Comparison of ENCODE assay signal across 13 cellular contexts in the genomic region with DNA sequence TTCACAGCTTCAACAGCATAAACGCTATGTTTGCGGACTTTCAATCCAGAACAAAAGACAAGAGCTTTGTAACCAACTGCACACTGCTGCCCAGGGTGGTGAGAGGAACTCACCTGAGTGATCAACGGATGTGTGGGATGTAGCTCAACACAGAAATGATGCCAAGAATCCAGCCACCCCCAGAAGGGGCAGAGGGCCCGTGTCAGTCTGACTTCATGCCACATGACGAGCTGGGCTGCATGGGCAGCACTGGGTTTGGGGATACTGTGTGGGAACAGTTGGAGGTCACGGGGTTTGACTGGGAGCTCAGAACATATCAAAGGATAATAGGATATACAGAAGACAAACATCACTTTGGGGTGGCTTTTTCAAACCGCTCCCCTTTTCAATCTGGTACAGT.
DNase-seq lines count a peak whose midpoint lies in the region; ATAC-seq and TF ChIP-seq lines count a peak whose summit lies in the region.
"Had no signal": no experiment of that assay in that cellular context is flagged by ENCODE, and none has a peak within 500 bp of the region (broad histone marks: within the 10 kb centered on the region; RNA-seq: fewer than 3 reads in every experiment).

No MANE protein-coding gene starts in this region.

- H4K20me1 ChIP-seq in smooth muscle cell (ENCODE audit: low read depth): peaks cover 17% of the 10 kb centered on the region

- H3F3A ChIP-seq in smooth muscle cell (ENCODE audit: low read depth): peaks cover 2% of the 10 kb centered on the region

- no peaks in the 10 kb centered on the region for H3K79me2 ChIP-seq in smooth muscle cell (ENCODE audit: low read depth)

- CTCF ChIA-PET in activated naive CD4-positive, alpha-beta T cell treated with anti-CD3 and anti-CD28 coated beads for 36 hours (lab: Charles Lee): no interaction called here
- CTCF ChIA-PET in A673 (lab: Charles Lee): no interaction called here

- H3K9me3 ChIP-seq in mucosa of descending colon (no peaks in the 10 kb centered on the region), A673 (ENCODE audit: low read depth, low read length, poor library complexity, severe bottlenecking) (no peaks in the 10 kb centered on the region), smooth muscle cell (replicated peaks; ENCODE audit: low read depth) (no peaks in the 10 kb centered on the region)
- H3K9me3 ChIP-seq: SK-N-SH, thoracic aorta had no signal

- DNase-seq in activated naive CD4-positive, alpha-beta T cell treated with anti-CD3 and anti-CD28 coated beads for 36 hours: no peak
- no peak for DNase-seq in activated T-helper 2 cell treated with anti-CD3 and anti-CD28 coated beads, Interferon-gamma antibody, Interleukin-2, Interleukin-4, amounts not matched to agents 10 μg/mL and 5 μg/mL and 100 μg/mL, durations not matched to agents 14 hours and 24 hours and 36 hours (ENCODE audit: low spot score)
- DNase-seq in mucosa of descending colon (no peak), A673 (ENCODE audit: low spot score) (no peak), smooth muscle cell (lab: John Stamatoyannopoulos, UW; ENCODE audit: unreplicated experiment) (no peak)
- DNase-seq in stimulated activated CD4-positive, alpha-beta T cell treated with anti-CD3 and anti-CD28 coated beads, Interleukin-4, amount 100 ng/mL, for 1 hour: no peak
- DNase-seq: effector CD4-positive, alpha-beta T cell; foreskin melanocyte; NCI-H2171 treated with DMSO at 0.1 percent for 48 hours; SK-N-SH had no signal

- no peak overlapping the region for H3K9ac ChIP-seq in smooth muscle cell (ENCODE audit: low read depth)
- H3K9ac ChIP-seq: SK-N-SH had no signal

- no peak overlapping the region for H2AFZ ChIP-seq in smooth muscle cell (ENCODE audit: low read depth)

- peak overlapping the region; percentile 79 for H3K27ac Mint-ChIP-seq in activated naive CD4-positive, alpha-beta T cell treated with anti-CD3 and anti-CD28 coated beads, Interleukin-2, amount 50 U/mL, for 24 hours
- no peak overlapping the region for H3K27ac Mint-ChIP-seq in activated naive CD4-positive, alpha-beta T cell treated with anti-CD3 and anti-CD28 coated beads for 36 hours
- H3K27ac Mint-ChIP-seq in activated T-helper 2 cell treated with anti-CD3 and anti-CD28 coated beads, Interferon-gamma antibody, Interleukin-2, Interleukin-4, amounts not matched to agents 10 μg/mL and 5 μg/mL and 100 μg/mL, durations not matched to agents 14 hours and 24 hours and 36 hours: peak overlapping the region; percentile 15

- ATAC-seq in mucosa of descending colon: peak; percentile 12

- peaks cover 37% of the 10 kb centered on the region for H3K36me3 Mint-ChIP-seq in activated naive CD4-positive, alpha-beta T cell treated with anti-CD3 and anti-CD28 coated beads, Interleukin-2, amount 50 U/mL, for 24 hours
- peaks cover 43% of the 10 kb centered on the region for H3K36me3 Mint-ChIP-seq in activated naive CD4-positive, alpha-beta T cell treated with anti-CD3 and anti-CD28 coated beads for 36 hours (ENCODE audit: low read depth)
- peaks cover 83% of the 10 kb centered on the region for H3K36me3 Mint-ChIP-seq in activated T-helper 2 cell treated with anti-CD3 and anti-CD28 coated beads, Interferon-gamma antibody, Interleukin-2, Interleukin-4, amounts not matched to agents 10 μg/mL and 5 μg/mL and 100 μg/mL, durations not matched to agents 14 hours and 24 hours and 36 hours (ENCODE audit: low read depth)

- H3K27ac ChIP-seq in temporal lobe (ENCODE audit: low read depth, low read length) (peak overlapping the region; percentile 77), A673 (ENCODE audit: low read depth, low read length, poor library complexity, severe bottlenecking) (no peak overlapping the region), smooth muscle cell (ENCODE audit: low read depth) (no peak overlapping the region)

- H3K4me2 ChIP-seq in smooth muscle cell: no peak overlapping the region
- H3K4me2 ChIP-seq: SK-N-SH had no signal

- BruUV-seq in A673 (replicated peaks; lab: Mats Ljungman, UMichigan): no TSS peak

- H3K4me3 ChIP-seq in mucosa of descending colon: no peak overlapping the region
- no peak overlapping the region for H3K4me3 ChIP-seq in A673 (ENCODE audit: low read depth, low read length, poor library complexity, severe bottlenecking)
- no peak overlapping the region for H3K4me3 ChIP-seq in smooth muscle cell
- H3K4me3 ChIP-seq: thoracic aorta had no signal

- 95% methylated on average over 7 of the region's 7 CpGs for WGBS in smooth muscle cell (ENCODE audit: low lambda C conversion rate)

- H3K4me1 ChIP-seq in mucosa of descending colon (ENCODE audit: low read depth) (peaks cover 6% of the 10 kb centered on the region), A673 (ENCODE audit: insufficient read depth, low read length, poor library complexity, severe bottlenecking) (peaks cover 9% of the 10 kb centered on the region), smooth muscle cell (ENCODE audit: low read depth) (peaks cover 22% of the 10 kb centered on the region)

- TF ChIP-seq CTCF in mucosa of descending colon (IDR thresholded peaks at IDR 0.05) (no peak), A673 (conservative IDR thresholded peaks at IDR 0.05; ENCODE audit: low read depth, low read length) (no peak), smooth muscle cell (IDR thresholded peaks at IDR 0.05; ENCODE audit: borderline replicate concordance, insufficient read depth, poor library complexity, severe bottlenecking) (no peak)

- H3K27me3 ChIP-seq in A673 (replicated peaks; ENCODE audit: insufficient read depth, low read depth, low read length, poor library complexity) (no peaks in the 10 kb centered on the region), smooth muscle cell (ENCODE audit: low read depth) (no peaks in the 10 kb centered on the region)

- H3K4me1 Mint-ChIP-seq in activated naive CD4-positive, alpha-beta T cell treated with anti-CD3 and anti-CD28 coated beads, Interleukin-2, amount 50 U/mL, for 24 hours: peaks cover 82% of the 10 kb centered on the region
- H3K4me1 Mint-ChIP-seq in activated naive CD4-positive, alpha-beta T cell treated with anti-CD3 and anti-CD28 coated beads for 36 hours (ENCODE audit: low read depth): peaks cover 52% of the 10 kb centered on the region
- H3K4me1 Mint-ChIP-seq in activated T-helper 2 cell treated with anti-CD3 and anti-CD28 coated beads, Interferon-gamma antibody, Interleukin-2, Interleukin-4, amounts not matched to agents 10 μg/mL and 5 μg/mL and 100 μg/mL, durations not matched to agents 14 hours and 24 hours and 36 hours (ENCODE audit: low read depth): peaks cover 21% of the 10 kb centered on the region

- H3K9me3 Mint-ChIP-seq in activated naive CD4-positive, alpha-beta T cell treated with anti-CD3 and anti-CD28 coated beads, Interleukin-2, amount 50 U/mL, for 24 hours: no peaks in the 10 kb centered on the region
- no peaks in the 10 kb centered on the region for H3K9me3 Mint-ChIP-seq in activated naive CD4-positive, alpha-beta T cell treated with anti-CD3 and anti-CD28 coated beads for 36 hours
- no peaks in the 10 kb centered on the region for H3K9me3 Mint-ChIP-seq in activated T-helper 2 cell treated with anti-CD3 and anti-CD28 coated beads, Interferon-gamma antibody, Interleukin-2, Interleukin-4, amounts not matched to agents 10 μg/mL and 5 μg/mL and 100 μg/mL, durations not matched to agents 14 hours and 24 hours and 36 hours

- peak overlapping the region; percentile 57 for H3K4me3 Mint-ChIP-seq in activated naive CD4-positive, alpha-beta T cell treated with anti-CD3 and anti-CD28 coated beads, Interleukin-2, amount 50 U/mL, for 24 hours
- no peak overlapping the region for H3K4me3 Mint-ChIP-seq in activated naive CD4-positive, alpha-beta T cell treated with anti-CD3 and anti-CD28 coated beads for 36 hours
- H3K4me3 Mint-ChIP-seq in activated T-helper 2 cell treated with anti-CD3 and anti-CD28 coated beads, Interferon-gamma antibody, Interleukin-2, Interleukin-4, amounts not matched to agents 10 μg/mL and 5 μg/mL and 100 μg/mL, durations not matched to agents 14 hours and 24 hours and 36 hours (ENCODE audit: low read depth): no peak overlapping the region

- H3K36me3 ChIP-seq in mucosa of descending colon (ENCODE audit: low read depth) (no peaks in the 10 kb centered on the region), A673 (ENCODE audit: insufficient read depth, low read length, poor library complexity, severe bottlenecking) (no peaks in the 10 kb centered on the region), smooth muscle cell (ENCODE audit: low read depth) (no peaks in the 10 kb centered on the region)
- H3K36me3 ChIP-seq: thoracic aorta had no signal

- POLR2A ChIA-PET in A673 (lab: Charles Lee; ENCODE audit: low non-redundant PET): no interaction called here

- H3K27me3 Mint-ChIP-seq in activated naive CD4-positive, alpha-beta T cell treated with anti-CD3 and anti-CD28 coated beads, Interleukin-2, amount 50 U/mL, for 24 hours: no peaks in the 10 kb centered on the region
- H3K27me3 Mint-ChIP-seq in activated naive CD4-positive, alpha-beta T cell treated with anti-CD3 and anti-CD28 coated beads for 36 hours (ENCODE audit: low read depth): no peaks in the 10 kb centered on the region
- no peaks in the 10 kb centered on the region for H3K27me3 Mint-ChIP-seq in activated T-helper 2 cell treated with anti-CD3 and anti-CD28 coated beads, Interferon-gamma antibody, Interleukin-2, Interleukin-4, amounts not matched to agents 10 μg/mL and 5 μg/mL and 100 μg/mL, durations not matched to agents 14 hours and 24 hours and 36 hours (ENCODE audit: low read depth)

- intact Hi-C loops in activated naive CD4-positive, alpha-beta T cell treated with anti-CD3 and anti-CD28 coated beads for 36 hours (cut with micrococcal nuclease): no loop called here
- intact Hi-C loops in activated T-helper 2 cell treated with anti-CD3 and anti-CD28 coated beads, Interferon-gamma antibody, Interleukin-2, Interleukin-4, amounts not matched to agents 10 μg/mL and 5 μg/mL and 100 μg/mL, durations not matched to agents 14 hours and 24 hours and 36 hours (cut with micrococcal nuclease): no loop called here
- intact Hi-C loops in mucosa of descending colon (cut with DNase I, micrococcal nuclease): no loop called here
- intact Hi-C loops in A673 (cut with micrococcal nuclease; ENCODE audit: unreplicated experiment): no loop called here
